ENCODE assay signal across 23 cellular contexts in the genomic region with DNA sequence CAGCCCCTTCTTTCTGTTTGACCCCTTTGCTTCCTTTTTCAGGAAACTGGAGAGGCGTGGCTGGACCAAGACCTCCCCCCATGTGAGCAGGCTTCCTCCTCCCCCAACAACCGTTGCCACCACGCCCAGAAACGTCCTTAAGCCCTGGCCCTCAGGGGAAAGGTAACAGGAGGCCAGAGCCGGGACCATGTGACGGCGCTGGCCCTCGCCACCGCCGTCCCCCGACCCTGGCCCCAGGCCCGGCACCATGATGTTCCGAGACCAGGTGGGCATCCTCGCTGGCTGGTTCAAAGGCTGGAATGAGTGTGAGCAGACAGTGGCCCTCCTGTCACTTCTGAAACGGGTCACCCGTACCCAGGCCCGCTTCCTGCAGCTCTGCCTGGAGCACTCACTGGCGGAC. TPM values are rescaled to one million over a fixed set of nuclear protein-coding genes. Genes with fewer than 3 reads are reported as not detected.
"Had no signal": no experiment of that assay in that cellular context is flagged by ENCODE, and none has a peak within 500 bp of the region (broad histone marks: within the 10 kb centered on the region; RNA-seq: fewer than 3 reads in every experiment).

No MANE protein-coding gene starts in this region.

- H3K4me1 ChIP-seq: neural progenitor cell, pancreas had no signal

- H3K4me3 ChIP-seq: esophagus muscularis mucosa, gastroesophageal sphincter, lung, neural progenitor cell, pancreas, smooth muscle cell, stomach had no signal

- DNase-seq: effector memory CD8-positive, alpha-beta T cell; foreskin fibroblast; glutamatergic neuron; immature natural killer cell; kidney; left colon; left ventricle myocardium superior; mesenchymal stem cell; midbrain; occipital lobe; pancreas; right cardiac atrium; stimulated activated CD4-positive, alpha-beta T cell treated with anti-CD3 and anti-CD28 coated beads, Interleukin-2, amount 100 ng/mL, for 48 hours; stomach; substantia nigra; trophoblast cell had no signal

- H3K9me3 ChIP-seq: esophagus muscularis mucosa, gastroesophageal sphincter, pancreas, stomach had no signal

- H3K27ac ChIP-seq: epithelial cell of prostate, esophagus muscularis mucosa, gastroesophageal sphincter, neural progenitor cell, pancreas, stomach had no signal

- H3K27me3 ChIP-seq: esophagus muscularis mucosa, gastroesophageal sphincter, neural progenitor cell, pancreas, stomach had no signal

RNA-seq across cellular contexts. Expression of gene GMFG, which starts 20.8 kb away (rescaled TPM):
- total RNA-seq: progenitor cell of endocrine pancreas, smooth muscle cell had no signal
